ENCODE assay signal across 1 cellular context in genomic region chr2:42959148-42959992, GRCh38.
TF ChIP-seq lines count a peak whose summit lies in the region.

No MANE protein-coding gene starts in this region.

TF ChIP-seq in HepG2, 621 proteins besides CTCF, POLR2A, EP300 and RAD21 (continued from another document):
- TF ChIP-seq FOXP4 (CRISPR knock-in tag; IDR thresholded peaks at IDR 0.05) (peak; percentile 87), ZFX (CRISPR knock-in tag; IDR thresholded peaks at IDR 0.05; ENCODE audit: low read depth) (peak; percentile 36; the same call in 1 of the 2 replicates), RERE (CRISPR knock-in tag; IDR thresholded peaks at IDR 0.05; ENCODE audit: low read depth) (0 out of 2 replicates have a peak, but pooled peaks have one; percentile 33), GTF3A (CRISPR knock-in tag; conservative IDR thresholded peaks at IDR 0.05) (peak; percentile 48; the same call in 1 of the 2 replicates), PRDM10 (CRISPR knock-in tag; IDR thresholded peaks at IDR 0.05; ENCODE audit: low read depth) (0 out of 2 replicates have a peak, but pooled peaks have one; percentile 35), KLF6 (CRISPR knock-in tag; IDR thresholded peaks at IDR 0.05) (peak; percentile 83; the same call in 1 of the 2 replicates), ZFY (CRISPR knock-in tag; IDR thresholded peaks at IDR 0.05) (0 out of 2 replicates have a peak, but pooled peaks have one; percentile 12)
